Comparison of ENCODE assay signal across 6 cellular contexts in the genomic region with DNA sequence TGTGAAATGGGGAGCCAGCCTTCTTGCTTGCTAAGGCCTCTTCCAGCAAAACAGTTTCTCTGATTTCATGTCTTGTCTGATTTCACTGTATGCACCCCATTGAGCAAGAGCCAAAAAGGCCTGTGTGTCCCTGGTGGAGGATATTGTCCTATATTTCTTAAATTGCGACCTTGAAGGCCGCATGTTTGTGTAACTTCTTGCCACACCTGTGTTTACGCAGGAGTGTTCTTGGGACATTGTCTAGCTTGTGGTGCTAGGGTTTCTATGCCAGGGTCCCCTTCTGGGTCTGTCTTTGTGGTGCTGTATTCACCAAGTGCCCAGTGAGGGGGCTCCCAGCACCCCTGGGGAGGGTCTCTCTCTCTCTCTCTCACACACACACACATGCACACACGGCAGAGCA. TPM values are rescaled to one million over a fixed set of nuclear protein-coding genes. Genes with fewer than 3 reads are reported as not detected.
"Had no signal": no experiment of that assay in that cellular context is flagged by ENCODE, and none has a peak within 500 bp of the region (broad histone marks: within the 10 kb centered on the region; RNA-seq: fewer than 3 reads in every experiment).

No MANE protein-coding gene starts in this region.

RNA-seq across cellular contexts. Expression of a gene that starts 6.8 kb away (rescaled TPM):
- total RNA-seq: GM23248, GM23338, H1, H7, H9, HFFc6 had no signal
- polyA plus RNA-seq: GM23248, GM23338, H1 had no signal
